11 cellular contexts compared by ENCODE assay signal in the genomic region with DNA sequence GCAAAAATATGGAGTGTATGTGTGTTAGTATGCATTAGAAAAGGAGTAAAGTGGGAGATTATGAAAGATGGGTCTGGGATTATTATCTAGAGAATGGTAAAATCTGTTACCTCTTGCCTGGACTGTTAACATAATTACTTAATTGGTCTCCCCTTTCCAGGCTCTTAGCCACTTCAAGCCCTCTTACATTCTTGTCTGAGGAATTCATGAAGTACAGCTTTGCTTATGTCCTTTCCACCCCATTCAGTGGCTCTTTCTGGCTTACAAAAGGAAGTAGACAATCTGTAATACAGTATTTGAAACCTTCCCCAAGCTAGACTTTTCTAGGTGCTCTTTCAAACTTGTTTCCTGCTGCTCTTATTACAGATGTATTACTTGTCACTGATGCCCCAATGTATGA.
DNase-seq lines count a peak whose midpoint lies in the region; TF ChIP-seq lines count a peak whose summit lies in the region.
"Had no signal": no experiment of that assay in that cellular context is flagged by ENCODE, and none has a peak within 500 bp of the region (broad histone marks: within the 10 kb centered on the region; RNA-seq: fewer than 3 reads in every experiment).

No MANE protein-coding gene starts in this region.

- DNase-seq in activated naive CD4-positive, alpha-beta T cell (lab: John Stamatoyannopoulos, UW), result no peak
- DNase-seq in NCI-H524 treated with DMSO at 0.1 percent for 48 hours (lab: John Stamatoyannopoulos, UW) (peak; percentile 98), left ventricle myocardium inferior (no peak), transverse colon (no peak), adrenal gland (no peak), mesendoderm (no peak), Peyer's patch (no peak)
- DNase-seq: KBM-7, retina had no signal

- H3K4me1 ChIP-seq in left ventricle myocardium inferior (peaks cover 100% of the 10 kb centered on the region), transverse colon (peaks cover 38 to 69% (median 46%) of the 10 kb centered on the region in 4 donors), adrenal gland (replicated peaks in 1 of 2) (peaks cover 36 to 59% of the 10 kb centered on the region in 2 donors), mesendoderm (ENCODE audit: control insufficient read depth, low read depth, low read length) (no peaks in the 10 kb centered on the region), Peyer's patch (peaks cover 0 to 39% (median 5%) of the 10 kb centered on the region in 4 donors)

- H3K27ac ChIP-seq in left ventricle myocardium inferior (replicated peaks) (peak overlapping the region; percentile 87), transverse colon (peak overlapping the region in 3 of 4 donors; percentile 42 to 74 (median 53)), adrenal gland (no peak overlapping the region), mesendoderm (ENCODE audit: low read depth, low read length) (no peak overlapping the region), Peyer's patch (no peak overlapping the region)
- H3K27ac ChIP-seq: C4-2B had no signal

- H2AK5ac ChIP-seq in mesendoderm (ENCODE audit: low read length), result no peak overlapping the region

- H3K27me3 ChIP-seq in left ventricle myocardium inferior (ENCODE audit: low read depth) (no peaks in the 10 kb centered on the region), transverse colon (no peaks in the 10 kb centered on the region), adrenal gland (no peaks in the 10 kb centered on the region), mesendoderm (ENCODE audit: insufficient read depth, low read length, poor library complexity) (no peaks in the 10 kb centered on the region), Peyer's patch (no peaks in the 10 kb centered on the region)

- H2BK15ac ChIP-seq in mesendoderm (replicated peaks; ENCODE audit: low read depth), result no peak overlapping the region

- no peak overlapping the region for H3K4me3 ChIP-seq in left ventricle myocardium inferior
- no peak overlapping the region for H3K4me3 ChIP-seq in transverse colon
- H3K4me3 ChIP-seq in adrenal gland, result no peak overlapping the region
- no peak overlapping the region for H3K4me3 ChIP-seq in mesendoderm (ENCODE audit: low read length)
- no peak overlapping the region for H3K4me3 ChIP-seq in Peyer's patch

- no peak overlapping the region for H4K5ac ChIP-seq in mesendoderm (ENCODE audit: low read length)

- no peak overlapping the region for H4K8ac ChIP-seq in mesendoderm (ENCODE audit: low read depth, low read length)

- H3K36me3 ChIP-seq in left ventricle myocardium inferior, result no peaks in the 10 kb centered on the region
- no peaks in the 10 kb centered on the region for H3K36me3 ChIP-seq in transverse colon
- H3K36me3 ChIP-seq in adrenal gland (replicated peaks in 1 of 2), result no peaks in the 10 kb centered on the region
- H3K36me3 ChIP-seq in mesendoderm (ENCODE audit: control insufficient read depth, insufficient read depth, low read length), result no peaks in the 10 kb centered on the region
- H3K36me3 ChIP-seq in Peyer's patch, result peaks cover 0 to 21% (median 0%) of the 10 kb centered on the region in 3 donors

- no peak overlapping the region for H2BK5ac ChIP-seq in mesendoderm (ENCODE audit: low read length)

- H3K79me2 ChIP-seq in mesendoderm (ENCODE audit: control insufficient read depth, insufficient read depth, low read length), result no peaks in the 10 kb centered on the region

- no peaks in the 10 kb centered on the region for H3K27me3 Mint-ChIP-seq in activated naive CD4-positive, alpha-beta T cell treated with anti-CD3 and anti-CD28 coated beads, Interleukin-2, amount 50 U/mL, for 24 hours

- TF ChIP-seq CTCF in left ventricle myocardium inferior (IDR thresholded peaks at IDR 0.05; ENCODE audit: borderline replicate concordance), result no peak
- no peak for TF ChIP-seq CTCF in transverse colon (IDR thresholded peaks at IDR 0.05)
- TF ChIP-seq CTCF in adrenal gland (IDR thresholded peaks at IDR 0.05), result no peak
- TF ChIP-seq CTCF in Peyer's patch (IDR thresholded peaks at IDR 0.05), result no peak

- peak overlapping the region; percentile 94 for H3K27ac Mint-ChIP-seq in activated naive CD4-positive, alpha-beta T cell treated with anti-CD3 and anti-CD28 coated beads, Interleukin-2, amount 50 U/mL, for 24 hours

- no peak overlapping the region for H3K4ac ChIP-seq in mesendoderm (ENCODE audit: low read depth, low read length)

- H3K56ac ChIP-seq in mesendoderm (ENCODE audit: low read length), result no peak overlapping the region

- H3K9ac ChIP-seq in mesendoderm (ENCODE audit: low read length), result no peak overlapping the region

- H3K9me3 Mint-ChIP-seq in activated naive CD4-positive, alpha-beta T cell treated with anti-CD3 and anti-CD28 coated beads, Interleukin-2, amount 50 U/mL, for 24 hours, result no peaks in the 10 kb centered on the region

- no peaks in the 10 kb centered on the region for H3K79me1 ChIP-seq in mesendoderm (ENCODE audit: low read length)

- H3K4me1 Mint-ChIP-seq in activated naive CD4-positive, alpha-beta T cell treated with anti-CD3 and anti-CD28 coated beads, Interleukin-2, amount 50 U/mL, for 24 hours, result peaks cover 83% of the 10 kb centered on the region

- no peaks in the 10 kb centered on the region for H3K9me3 ChIP-seq in left ventricle myocardium inferior (replicated peaks)
- H3K9me3 ChIP-seq in transverse colon, result no peaks in the 10 kb centered on the region
- H3K9me3 ChIP-seq in adrenal gland (replicated peaks in 1 of 3), result no peaks in the 10 kb centered on the region
- no peaks in the 10 kb centered on the region for H3K9me3 ChIP-seq in Peyer's patch

- no peak overlapping the region for H2BK120ac ChIP-seq in mesendoderm (ENCODE audit: low read depth, low read length)

- H3K18ac ChIP-seq in mesendoderm (ENCODE audit: low read length), result no peak overlapping the region

- intact Hi-C loops in left ventricle myocardium inferior (cut with micrococcal nuclease) (no loop called here), transverse colon (cut with DNase I; ENCODE audit: low total_unique reads) (no loop called here), adrenal gland (cut with DNase I) (no loop called here)

- TF ChIP-seq POLR2A in transverse colon (IDR thresholded peaks at IDR 0.05), result no peak
- TF ChIP-seq POLR2A in adrenal gland (IDR thresholded peaks at IDR 0.05), result no peak
- no peak for TF ChIP-seq POLR2A in Peyer's patch (IDR thresholded peaks at IDR 0.05)

- H3K4me3 Mint-ChIP-seq in activated naive CD4-positive, alpha-beta T cell treated with anti-CD3 and anti-CD28 coated beads, Interleukin-2, amount 50 U/mL, for 24 hours, result no peak overlapping the region

- no peak overlapping the region for H3K23ac ChIP-seq in mesendoderm (ENCODE audit: low read length)

- TF ChIP-seq EP300 in transverse colon (IDR thresholded peaks at IDR 0.05; ENCODE audit: low read depth), result no peak

- H3K4me2 ChIP-seq in mesendoderm (ENCODE audit: low read length), result no peak overlapping the region

- H3K36me3 Mint-ChIP-seq in activated naive CD4-positive, alpha-beta T cell treated with anti-CD3 and anti-CD28 coated beads, Interleukin-2, amount 50 U/mL, for 24 hours, result peaks cover 29% of the 10 kb centered on the region

- in situ Hi-C loops in transverse colon (cut with MboI; ENCODE audit: low pct_ligation_motif_present in 1 of 4, low pct_unique_long_range_greater_than_20kb in 1 of 4, low sequenced_read_pairs in 3 of 4), result no loop called here

Comparison
In these comparisons a context has a peak if more than half of its experiments do, and no peak if none do; other contexts are left out.
1. H3K27ac ChIP-seq: peak in left ventricle myocardium inferior (single experiment) and transverse colon (3 of 4); none in adrenal gland (0 of 5), mesendoderm (single experiment) and Peyer's patch (0 of 4).